ENCODE assay signal across 7 cellular contexts in the genomic region with DNA sequence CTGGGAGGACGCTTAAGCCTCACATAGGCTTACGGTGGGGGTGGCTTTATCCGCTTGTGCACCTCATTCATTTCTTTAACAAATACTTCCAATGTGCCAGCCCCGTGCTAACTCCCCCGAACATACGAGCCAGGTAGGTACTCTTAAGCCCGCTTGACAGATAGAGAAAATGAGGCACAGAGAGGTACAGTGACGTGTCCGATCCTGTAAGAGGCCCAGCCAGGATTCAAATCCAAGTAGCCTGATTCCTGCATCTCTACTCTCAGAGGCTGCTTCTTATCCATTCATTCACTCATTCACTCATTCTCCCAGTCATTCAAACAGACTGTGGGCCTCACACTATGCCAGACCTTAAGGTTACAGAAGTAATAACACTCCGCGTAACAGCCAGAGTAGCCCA. TPM values are rescaled to one million over a fixed set of nuclear protein-coding genes. Genes with fewer than 3 reads are reported as not detected.
DNase-seq lines count a peak whose midpoint lies in the region; ATAC-seq and TF ChIP-seq lines count a peak whose summit lies in the region.

No MANE protein-coding gene starts in this region.

- ATAC-seq in stimulated activated naive CD8-positive, alpha-beta T cell treated with anti-CD3 and anti-CD28 coated beads, Interleukin-15, amount 100 ng/mL, for 72 hours = peak; percentile 17
- ATAC-seq in GM21723 (IDR thresholded peaks at IDR 0.05; ENCODE audit: unreplicated experiment) = no peak
- no peak for ATAC-seq in HG03565 (IDR thresholded peaks at IDR 0.05; ENCODE audit: unreplicated experiment)

- DNase-seq in hepatocyte (ENCODE audit: low spot score) = no peak
- no peak for DNase-seq in stimulated activated naive CD8-positive, alpha-beta T cell treated with anti-CD3 and anti-CD28 coated beads, Interleukin-15, amount 100 ng/mL, for 72 hours
- DNase-seq in GOT3 (lab: John Stamatoyannopoulos, UW) = no peak

- POLR2A ChIA-PET in HEK293 (lab: Yijun Ruan, JAX) = no interaction called here

- no peak overlapping the region; the same call in 1 of the 2 replicates for H3K27ac ChIP-seq in HEK293 (ENCODE audit: extremely low read depth, low read depth, low read length)
- peak overlapping the region; percentile 81 for H3K27ac ChIP-seq in hepatocyte

- H3K9me3 Mint-ChIP-seq in stimulated activated naive CD8-positive, alpha-beta T cell treated with anti-CD3 and anti-CD28 coated beads, Interleukin-15, amount 100 ng/mL, for 72 hours = no peaks in the 10 kb centered on the region

- H3K4me1 ChIP-seq in HEK293 (ENCODE audit: control insufficient read depth, insufficient read depth, low read length) = 0 out of 2 replicates have a peak, but pooled peaks cover 2% of the 10 kb centered on the region
- H3K4me1 ChIP-seq in hepatocyte (ENCODE audit: insufficient read depth) = no peaks in the 10 kb centered on the region

- no peaks in the 10 kb centered on the region for H3K79me2 ChIP-seq in hepatocyte

- peak overlapping the region; percentile 72 to 94 for H3K27ac Mint-ChIP-seq in stimulated activated naive CD8-positive, alpha-beta T cell treated with anti-CD3 and anti-CD28 coated beads, Interleukin-15, amount 100 ng/mL, for 72 hours

- peaks cover 47% of the 10 kb centered on the region for H3K4me1 Mint-ChIP-seq in stimulated activated naive CD8-positive, alpha-beta T cell treated with anti-CD3 and anti-CD28 coated beads, Interleukin-15, amount 100 ng/mL, for 72 hours

- H4K20me1 ChIP-seq in hepatocyte (ENCODE audit: insufficient read depth, poor library complexity, severe bottlenecking) = no peaks in the 10 kb centered on the region

- H3K4me3 ChIP-seq in HEK293 (ENCODE audit: low read depth, low read length) (peak overlapping the region; percentile 54), WI38 (ENCODE audit: low read depth, low read length) (peak overlapping the region; percentile 61), hepatocyte (peak overlapping the region; percentile 40)

- no peaks in the 10 kb centered on the region for H3K9me2 ChIP-seq in hepatocyte (replicated peaks; ENCODE audit: insufficient read depth)

- H3K27me3 Mint-ChIP-seq in stimulated activated naive CD8-positive, alpha-beta T cell treated with anti-CD3 and anti-CD28 coated beads, Interleukin-15, amount 100 ng/mL, for 72 hours = no peaks in the 10 kb centered on the region

- WGBS in hepatocyte (ENCODE audit: low lambda C conversion rate, missing lambda C conversion rate) = 66% methylated on average over 11 of the region's 11 CpGs

- H3K9me3 ChIP-seq in HEK293 (ENCODE audit: control insufficient read depth, insufficient read depth, low read depth, low read length) (no peaks in the 10 kb centered on the region), hepatocyte (ENCODE audit: low read depth) (no peaks in the 10 kb centered on the region)

- no peak for TF ChIP-seq CTCF in HEK293 (tag by site-specific recombination; IDR thresholded peaks at IDR 0.05)
- TF ChIP-seq CTCF in WI38 (IDR thresholded peaks at IDR 0.05; ENCODE audit: low read depth, low read length) = no peak
- no peak for TF ChIP-seq CTCF in hepatocyte (IDR thresholded peaks at IDR 0.05; ENCODE audit: poor library complexity)

- H3K36me3 ChIP-seq in HEK293 (ENCODE audit: control insufficient read depth in 2 of 2, insufficient read depth in 1 of 2, low read length in 2 of 2) (no peaks in the 10 kb centered on the region), hepatocyte (replicated peaks; ENCODE audit: insufficient read depth, low read depth) (no peaks in the 10 kb centered on the region)

- peak overlapping the region; percentile 92 for H2AFZ ChIP-seq in hepatocyte

- peak overlapping the region; percentile 82 to 88 for H3K4me3 Mint-ChIP-seq in stimulated activated naive CD8-positive, alpha-beta T cell treated with anti-CD3 and anti-CD28 coated beads, Interleukin-15, amount 100 ng/mL, for 72 hours

- peak overlapping the region; percentile 92 for H3K4me2 ChIP-seq in hepatocyte

- H3K27me3 ChIP-seq in hepatocyte = no peaks in the 10 kb centered on the region

- CTCF ChIA-PET in HEK293 (lab: Yijun Ruan, JAX) = interaction anchor here (0.7 kb wide), 1 partner anchor 66 kb away, joined by 3 read pairs; no protein-coding TSS in a partner anchor

TF ChIP-seq in HEK293, 187 proteins besides CTCF, POLR2A, EP300 and RAD21:
- TF ChIP-seq ZNF335 (tag by site-specific recombination; conservative IDR thresholded peaks at IDR 0.05) (0 out of 2 replicates have a peak, but pooled peaks have one; percentile 31), ZNF341 (tag by site-specific recombination; IDR thresholded peaks at IDR 0.05; ENCODE audit: low read depth) (no peak), ZNF610 (tag by site-specific recombination; IDR thresholded peaks at IDR 0.05; ENCODE audit: borderline replicate concordance) (no peak), SP3 (tag by site-specific recombination; IDR thresholded peaks at IDR 0.05) (no peak), ZNF626 (tag by site-specific recombination; IDR thresholded peaks at IDR 0.05) (no peak), ZNF530 (tag by site-specific recombination; IDR thresholded peaks at IDR 0.05; ENCODE audit: low read depth) (no peak), ZSCAN5A (tag by site-specific recombination; IDR thresholded peaks at IDR 0.05) (no peak), ZNF433 (tag by site-specific recombination; IDR thresholded peaks at IDR 0.05; ENCODE audit: low read depth) (no peak), SETDB1 (IDR thresholded peaks at IDR 0.05; ENCODE audit: insufficient read length, low read length) (no peak), ELK4 (IDR thresholded peaks at IDR 0.05; ENCODE audit: borderline replicate concordance, low read depth, low read length) (no peak), ZSCAN16 (tag by site-specific recombination; IDR thresholded peaks at IDR 0.05) (no peak), ZNF24 (tag by site-specific recombination; IDR thresholded peaks at IDR 0.05) (0 out of 2 replicates have a peak, but pooled peaks have one; percentile 31), OVOL3 (tag by site-specific recombination; IDR thresholded peaks at IDR 0.05) (no peak), OSR2 (tag by site-specific recombination; IDR thresholded peaks at IDR 0.05) (no peak), ZNF280D (tag by site-specific recombination; IDR thresholded peaks at IDR 0.05) (no peak), ZNF664 (tag by site-specific recombination; IDR thresholded peaks at IDR 0.05) (no peak)
- TF ChIP-seq, protein P1, sequence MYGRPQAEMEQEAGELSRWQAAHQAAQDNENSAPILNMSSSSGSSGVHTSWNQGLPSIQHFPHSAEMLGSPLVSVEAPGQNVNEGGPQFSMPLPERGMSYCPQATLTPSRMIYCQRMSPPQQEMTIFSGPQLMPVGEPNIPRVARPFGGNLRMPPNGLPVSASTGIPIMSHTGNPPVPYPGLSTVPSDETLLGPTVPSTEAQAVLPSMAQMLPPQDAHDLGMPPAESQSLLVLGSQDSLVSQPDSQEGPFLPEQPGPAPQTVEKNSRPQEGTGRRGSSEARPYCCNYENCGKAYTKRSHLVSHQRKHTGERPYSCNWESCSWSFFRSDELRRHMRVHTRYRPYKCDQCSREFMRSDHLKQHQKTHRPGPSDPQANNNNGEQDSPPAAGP (tag by site-specific recombination; IDR thresholded peaks at IDR 0.05) = no peak

RNA-seq across cellular contexts. Expression of gene OAS3, which starts 0.5 kb away (rescaled TPM):
- total RNA-seq in hepatocyte = 9.0 and 15.0 TPM in 2 replicates
- 5.5 and 6.6 TPM in 2 replicates for polyA plus RNA-seq in hepatocyte

RNA-seq across cellular contexts. Expression of gene OAS1, which starts 32.0 kb away (rescaled TPM):
- total RNA-seq in hepatocyte = 25.0 and 34.9 TPM in 2 replicates
- 18.6 and 24.2 TPM in 2 replicates for polyA plus RNA-seq in hepatocyte

RNA-seq across cellular contexts. Expression of gene OAS2, which starts 39.6 kb away (rescaled TPM):
- 0.44 and 0.50 TPM in 2 replicates for total RNA-seq in hepatocyte
- polyA plus RNA-seq in hepatocyte = not detected in 2 replicates
